ENCODE assay signal across 8 cellular contexts in genomic region chr19:7943444-7944176, GRCh38. TPM values are rescaled to one million over a fixed set of nuclear protein-coding genes. Genes with fewer than 3 reads are reported as not detected.
DNase-seq lines count a peak whose midpoint lies in the region; ATAC-seq and TF ChIP-seq lines count a peak whose summit lies in the region.

Gene TIMM44, minus strand, starts transcription at chr19:7943666. Its CDS starts 15 bp downstream, at chr19:7943651.

- peaks cover 42% of the 10 kb centered on the region for H3K4me1 Mint-ChIP-seq in activated T-cell treated with anti-CD3 and anti-CD28 coated beads, Interleukin-2, amount 50 U/mL, for 24 hours (ENCODE audit: low read depth)

- H3K4me1 ChIP-seq in mucosa of rectum (ENCODE audit: control insufficient read depth in 2 of 2, insufficient read depth in 2 of 2, low read length in 2 of 2) = peaks cover 7 to 12% of the 10 kb centered on the region in 2 donors

- peaks cover 13 to 16% of the 10 kb centered on the region in 2 donors for H3K36me3 ChIP-seq in mucosa of rectum (ENCODE audit: control insufficient read depth in 2 of 2, insufficient read depth in 2 of 2, low read length in 2 of 2)

- peak within 1 kb of the TSS; percentile 99 for H3K27ac Mint-ChIP-seq in activated T-cell treated with anti-CD3 and anti-CD28 coated beads, Interleukin-2, amount 50 U/mL, for 24 hours

- DNase-seq in DMS153 treated with DMSO at 0.1 percent for 48 hours (lab: John Stamatoyannopoulos, UW; ENCODE audit: unreplicated experiment) (peak; percentile 95), KBM-7 (peak; percentile 99), erythroblast (lab: John Stamatoyannopoulos, UW) (peak; percentile 99)
- peak; percentile 98 for DNase-seq in activated T-cell treated with anti-CD3 and anti-CD28 coated beads, Interleukin-2, amount 50 U/mL, for 24 hours
- peak; percentile 99 for DNase-seq in stimulated activated CD8-positive, alpha-beta memory T cell treated with anti-CD3 and anti-CD28 coated beads, Interleukin-4, amount 100 ng/mL, for 48 hours

- H3K27me3 Mint-ChIP-seq in activated T-cell treated with anti-CD3 and anti-CD28 coated beads, Interleukin-2, amount 50 U/mL, for 24 hours = no peaks in the 10 kb centered on the region

- peak; percentile 92 for TF ChIP-seq POLR2A in erythroblast (IDR thresholded peaks at IDR 0.05; ENCODE audit: low read length)

- in situ Hi-C loops in KBM-7 (cut with MboI; ENCODE audit: low pct_unique_long_range_greater_than_20kb, low sequenced_read_pairs) = no loop called here

- peak within 1 kb of the TSS; percentile 93 for H3K4me3 Mint-ChIP-seq in activated T-cell treated with anti-CD3 and anti-CD28 coated beads, Interleukin-2, amount 50 U/mL, for 24 hours

- no peaks in the 10 kb centered on the region for H3K9me3 Mint-ChIP-seq in activated T-cell treated with anti-CD3 and anti-CD28 coated beads, Interleukin-2, amount 50 U/mL, for 24 hours

- ATAC-seq in GM21717 (IDR thresholded peaks at IDR 0.05; ENCODE audit: unreplicated experiment) = peak; percentile 91

- H3K9me3 ChIP-seq in mucosa of rectum (ENCODE audit: control insufficient read depth in 2 of 2, low read length in 2 of 2) = no peaks in the 10 kb centered on the region

- peaks cover 52% of the 10 kb centered on the region for H3K36me3 Mint-ChIP-seq in activated T-cell treated with anti-CD3 and anti-CD28 coated beads, Interleukin-2, amount 50 U/mL, for 24 hours (ENCODE audit: low read depth)

- peak within 1 kb of the TSS; percentile 93 to 96 for H3K4me3 ChIP-seq in mucosa of rectum (ENCODE audit: low read length in 2 of 2)

- no peaks in the 10 kb centered on the region for H3K27me3 ChIP-seq in mucosa of rectum (ENCODE audit: control insufficient read depth in 2 of 2, insufficient read depth in 2 of 2, low read length in 2 of 2)

- peak within 1 kb of the TSS; percentile 98 to 99 for H3K9ac ChIP-seq in mucosa of rectum (ENCODE audit: low read depth in 1 of 2, low read length in 2 of 2)

- H3K27ac ChIP-seq in mucosa of rectum (ENCODE audit: low read depth in 2 of 2, low read length in 2 of 2) = peak within 1 kb of the TSS; percentile 93 to 97

TF ChIP-seq in PFSK-1, 5 proteins besides CTCF, POLR2A, EP300 and RAD21:
- peak; percentile 98 for TF ChIP-seq POLR2AphosphoS5 (IDR thresholded peaks at IDR 0.05; ENCODE audit: low read depth, low read length)
- TF ChIP-seq SIN3A (IDR thresholded peaks at IDR 0.05; ENCODE audit: borderline replicate concordance, insufficient read depth, low read length) = peak; percentile 94; the same call in 1 of the 2 replicates
- peak; percentile 78 for TF ChIP-seq FOXP2 (optimal IDR thresholded peaks at IDR 0.05; ENCODE audit: borderline replicate concordance, extremely low read depth, extremely low read length, insufficient read depth)
- TF ChIP-seq REST (IDR thresholded peaks at IDR 0.05; ENCODE audit: insufficient read depth in 1 of 2, low read depth in 2 of 2, low read length in 2 of 2) = peak; percentile 65 to 83; a peak in 3 of 4 replicates
- TF ChIP-seq TAF1 (IDR thresholded peaks at IDR 0.05; ENCODE audit: borderline replicate concordance, insufficient read depth, low read length) = peak; percentile 99

RNA-seq across cellular contexts. Expression of gene TIMM44, which starts in this region (rescaled TPM):
- 633 TPM for polyA plus RNA-seq in PFSK-1 (2012; ENCODE audit: insufficient read length, low read depth)

Comparison
In these comparisons a context has a peak if more than half of its experiments do, and no peak if none do; other contexts are left out.
1. Peak in every context shown above with its lines: DNase-seq, ATAC-seq, H3K4me3 ChIP-seq and H3K27ac ChIP-seq.